8 cellular contexts compared by ENCODE assay signal in the genomic region with DNA sequence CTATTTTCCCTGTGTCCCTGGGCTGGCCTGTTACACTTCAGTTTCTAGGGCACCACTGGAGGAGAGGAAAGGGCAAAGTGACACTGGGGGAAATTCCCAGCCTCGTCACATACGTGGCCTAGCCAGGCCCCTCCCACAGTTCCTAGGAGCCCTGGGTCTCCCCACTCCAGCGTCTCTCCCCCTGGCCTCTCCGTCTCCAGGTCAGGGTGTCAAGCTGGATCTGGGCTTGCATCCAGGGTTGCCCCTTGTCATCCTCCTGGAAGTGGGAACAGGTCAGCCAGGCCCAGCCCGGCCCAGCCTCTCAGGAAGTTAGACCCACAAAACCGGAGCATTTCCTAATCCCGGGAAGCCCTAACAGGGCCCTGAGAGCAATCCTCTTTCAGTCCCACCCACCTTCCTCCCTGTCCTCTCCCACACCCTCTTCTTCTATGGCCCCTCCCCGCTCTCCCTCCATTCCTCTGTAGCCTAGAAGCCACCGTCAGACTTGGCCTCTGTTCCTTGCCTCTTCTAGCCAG. TPM values are rescaled to one million over a fixed set of nuclear protein-coding genes. Genes with fewer than 3 reads are reported as not detected.
DNase-seq lines count a peak whose midpoint lies in the region; ATAC-seq and TF ChIP-seq lines count a peak whose summit lies in the region.

No MANE protein-coding gene starts in this region.

- H3K27me3 ChIP-seq in smooth muscle cell (ENCODE audit: low read depth), result no peaks in the 10 kb centered on the region

- peaks cover 12% of the 10 kb centered on the region for H3K4me1 ChIP-seq in smooth muscle cell (ENCODE audit: low read depth)

- H3K4me3 ChIP-seq in fibroblast of mammary gland (ENCODE audit: control insufficient read depth, low read depth, low read length), result no peak overlapping the region
- H3K4me3 ChIP-seq in smooth muscle cell, result no peak overlapping the region

- no peak overlapping the region for H3K4me3 Mint-ChIP-seq in WTC11

- H3K9ac ChIP-seq in smooth muscle cell (ENCODE audit: low read depth), result peak overlapping the region; percentile 76

- ATAC-seq in GM19463 (IDR thresholded peaks at IDR 0.05; ENCODE audit: unreplicated experiment) (peak; percentile 22), WTC11 (peak; percentile 11), HG03378 (IDR thresholded peaks at IDR 0.05; ENCODE audit: unreplicated experiment) (no peak), HG02623 (IDR thresholded peaks at IDR 0.05; ENCODE audit: unreplicated experiment) (no peak), GM19035 (IDR thresholded peaks at IDR 0.05; ENCODE audit: unreplicated experiment) (no peak)

- H2AFZ ChIP-seq in smooth muscle cell (ENCODE audit: low read depth), result no peak overlapping the region

- no peaks in the 10 kb centered on the region for H3K36me3 ChIP-seq in smooth muscle cell (ENCODE audit: low read depth)

- peaks cover 14% of the 10 kb centered on the region for H3F3A ChIP-seq in smooth muscle cell (ENCODE audit: low read depth)

- no peaks in the 10 kb centered on the region for H4K20me1 ChIP-seq in smooth muscle cell (ENCODE audit: low read depth)

- WGBS in smooth muscle cell (ENCODE audit: low lambda C conversion rate), result 40% methylated on average over 9 of the region's 9 CpGs

- no peaks in the 10 kb centered on the region for H3K9me3 Mint-ChIP-seq in WTC11

- no peaks in the 10 kb centered on the region for H3K36me3 Mint-ChIP-seq in WTC11

- no peaks in the 10 kb centered on the region for H3K79me2 ChIP-seq in smooth muscle cell (ENCODE audit: low read depth)

- DNase-seq in WTC11 (ENCODE audit: low spot score) (no peak), fibroblast of mammary gland (ENCODE audit: low read depth) (peak; percentile 38), smooth muscle cell (lab: John Stamatoyannopoulos, UW; ENCODE audit: unreplicated experiment) (peak; percentile 42), T1000 (lab: John Stamatoyannopoulos, UW) (no peak)

- H3K4me2 ChIP-seq in smooth muscle cell, result peak overlapping the region; percentile 75

- POLR2A ChIA-PET in WTC11 (lab: Charles Lee), result interaction anchor here (1.0 kb wide), 1 partner anchor 22 kb away, joined by 3 read pairs; no protein-coding TSS in a partner anchor

- peak overlapping the region; percentile 91 for H3K27ac ChIP-seq in smooth muscle cell (ENCODE audit: low read depth)

- CTCF ChIA-PET in WTC11 (lab: Charles Lee), result interaction anchor here (1.8 kb wide), 2 partner anchors 30 to 38 kb away, joined by 7 read pairs; no protein-coding TSS in a partner anchor

- no peaks in the 10 kb centered on the region for H3K9me3 ChIP-seq in smooth muscle cell (replicated peaks; ENCODE audit: low read depth)

- TF ChIP-seq CTCF in WTC11 (IDR thresholded peaks at IDR 0.05) (no peak), fibroblast of mammary gland (conservative IDR thresholded peaks at IDR 0.05; ENCODE audit: control insufficient read depth, insufficient read depth, low read depth, low read length) (no peak), smooth muscle cell (IDR thresholded peaks at IDR 0.05; ENCODE audit: borderline replicate concordance, insufficient read depth, poor library complexity, severe bottlenecking) (no peak)

- no peaks in the 10 kb centered on the region for H3K27me3 Mint-ChIP-seq in WTC11 (ENCODE audit: low read depth)

- peaks cover 14% of the 10 kb centered on the region for H3K4me1 Mint-ChIP-seq in WTC11

- no peak overlapping the region for H3K27ac Mint-ChIP-seq in WTC11

TF ChIP-seq in WTC11, 78 proteins besides CTCF, POLR2A, EP300 and RAD21 (continues in another document):
- TF ChIP-seq, protein P1, sequence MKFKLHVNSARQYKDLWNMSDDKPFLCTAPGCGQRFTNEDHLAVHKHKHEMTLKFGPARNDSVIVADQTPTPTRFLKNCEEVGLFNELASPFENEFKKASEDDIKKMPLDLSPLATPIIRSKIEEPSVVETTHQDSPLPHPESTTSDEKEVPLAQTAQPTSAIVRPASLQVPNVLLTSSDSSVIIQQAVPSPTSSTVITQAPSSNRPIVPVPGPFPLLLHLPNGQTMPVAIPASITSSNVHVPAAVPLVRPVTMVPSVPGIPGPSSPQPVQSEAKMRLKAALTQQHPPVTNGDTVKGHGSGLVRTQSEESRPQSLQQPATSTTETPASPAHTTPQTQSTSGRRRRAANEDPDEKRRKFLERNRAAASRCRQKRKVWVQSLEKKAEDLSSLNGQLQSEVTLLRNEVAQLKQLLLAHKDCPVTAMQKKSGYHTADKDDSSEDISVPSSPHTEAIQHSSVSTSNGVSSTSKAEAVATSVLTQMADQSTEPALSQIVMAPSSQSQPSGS (CRISPR knock-in tag; IDR thresholded peaks at IDR 0.05; ENCODE audit: borderline replicate concordance, low read depth), result no peak
- no peak for TF ChIP-seq ZNF396 (CRISPR knock-in tag; IDR thresholded peaks at IDR 0.05; ENCODE audit: borderline replicate concordance)
- TF ChIP-seq ZBTB21 (CRISPR knock-in tag; IDR thresholded peaks at IDR 0.05; ENCODE audit: borderline replicate concordance), result no peak
- TF ChIP-seq, protein P2, sequence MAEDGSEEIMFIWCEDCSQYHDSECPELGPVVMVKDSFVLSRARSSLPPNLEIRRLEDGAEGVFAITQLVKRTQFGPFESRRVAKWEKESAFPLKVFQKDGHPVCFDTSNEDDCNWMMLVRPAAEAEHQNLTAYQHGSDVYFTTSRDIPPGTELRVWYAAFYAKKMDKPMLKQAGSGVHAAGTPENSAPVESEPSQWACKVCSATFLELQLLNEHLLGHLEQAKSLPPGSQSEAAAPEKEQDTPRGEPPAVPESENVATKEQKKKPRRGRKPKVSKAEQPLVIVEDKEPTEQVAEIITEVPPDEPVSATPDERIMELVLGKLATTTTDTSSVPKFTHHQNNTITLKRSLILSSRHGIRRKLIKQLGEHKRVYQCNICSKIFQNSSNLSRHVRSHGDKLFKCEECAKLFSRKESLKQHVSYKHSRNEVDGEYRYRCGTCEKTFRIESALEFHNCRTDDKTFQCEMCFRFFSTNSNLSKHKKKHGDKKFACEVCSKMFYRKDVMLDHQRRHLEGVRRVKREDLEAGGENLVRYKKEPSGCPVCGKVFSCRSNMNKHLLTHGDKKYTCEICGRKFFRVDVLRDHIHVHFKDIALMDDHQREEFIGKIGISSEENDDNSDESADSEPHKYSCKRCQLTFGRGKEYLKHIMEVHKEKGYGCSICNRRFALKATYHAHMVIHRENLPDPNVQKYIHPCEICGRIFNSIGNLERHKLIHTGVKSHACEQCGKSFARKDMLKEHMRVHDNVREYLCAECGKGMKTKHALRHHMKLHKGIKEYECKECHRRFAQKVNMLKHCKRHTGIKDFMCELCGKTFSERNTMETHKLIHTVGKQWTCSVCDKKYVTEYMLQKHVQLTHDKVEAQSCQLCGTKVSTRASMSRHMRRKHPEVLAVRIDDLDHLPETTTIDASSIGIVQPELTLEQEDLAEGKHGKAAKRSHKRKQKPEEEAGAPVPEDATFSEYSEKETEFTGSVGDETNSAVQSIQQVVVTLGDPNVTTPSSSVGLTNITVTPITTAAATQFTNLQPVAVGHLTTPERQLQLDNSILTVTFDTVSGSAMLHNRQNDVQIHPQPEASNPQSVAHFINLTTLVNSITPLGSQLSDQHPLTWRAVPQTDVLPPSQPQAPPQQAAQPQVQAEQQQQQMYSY (CRISPR knock-in tag; IDR thresholded peaks at IDR 0.05), result no peak
- no peak for TF ChIP-seq PRRX2 (CRISPR knock-in tag; IDR thresholded peaks at IDR 0.05)
- TF ChIP-seq, protein P3, sequence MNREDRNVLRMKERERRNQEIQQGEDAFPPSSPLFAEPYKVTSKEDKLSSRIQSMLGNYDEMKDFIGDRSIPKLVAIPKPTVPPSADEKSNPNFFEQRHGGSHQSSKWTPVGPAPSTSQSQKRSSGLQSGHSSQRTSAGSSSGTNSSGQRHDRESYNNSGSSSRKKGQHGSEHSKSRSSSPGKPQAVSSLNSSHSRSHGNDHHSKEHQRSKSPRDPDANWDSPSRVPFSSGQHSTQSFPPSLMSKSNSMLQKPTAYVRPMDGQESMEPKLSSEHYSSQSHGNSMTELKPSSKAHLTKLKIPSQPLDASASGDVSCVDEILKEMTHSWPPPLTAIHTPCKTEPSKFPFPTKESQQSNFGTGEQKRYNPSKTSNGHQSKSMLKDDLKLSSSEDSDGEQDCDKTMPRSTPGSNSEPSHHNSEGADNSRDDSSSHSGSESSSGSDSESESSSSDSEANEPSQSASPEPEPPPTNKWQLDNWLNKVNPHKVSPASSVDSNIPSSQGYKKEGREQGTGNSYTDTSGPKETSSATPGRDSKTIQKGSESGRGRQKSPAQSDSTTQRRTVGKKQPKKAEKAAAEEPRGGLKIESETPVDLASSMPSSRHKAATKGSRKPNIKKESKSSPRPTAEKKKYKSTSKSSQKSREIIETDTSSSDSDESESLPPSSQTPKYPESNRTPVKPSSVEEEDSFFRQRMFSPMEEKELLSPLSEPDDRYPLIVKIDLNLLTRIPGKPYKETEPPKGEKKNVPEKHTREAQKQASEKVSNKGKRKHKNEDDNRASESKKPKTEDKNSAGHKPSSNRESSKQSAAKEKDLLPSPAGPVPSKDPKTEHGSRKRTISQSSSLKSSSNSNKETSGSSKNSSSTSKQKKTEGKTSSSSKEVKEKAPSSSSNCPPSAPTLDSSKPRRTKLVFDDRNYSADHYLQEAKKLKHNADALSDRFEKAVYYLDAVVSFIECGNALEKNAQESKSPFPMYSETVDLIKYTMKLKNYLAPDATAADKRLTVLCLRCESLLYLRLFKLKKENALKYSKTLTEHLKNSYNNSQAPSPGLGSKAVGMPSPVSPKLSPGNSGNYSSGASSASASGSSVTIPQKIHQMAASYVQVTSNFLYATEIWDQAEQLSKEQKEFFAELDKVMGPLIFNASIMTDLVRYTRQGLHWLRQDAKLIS (CRISPR knock-in tag; IDR thresholded peaks at IDR 0.05; ENCODE audit: borderline replicate concordance), result no peak
- TF ChIP-seq GTF2I (CRISPR knock-in tag; conservative IDR thresholded peaks at IDR 0.05), result no peak
- TF ChIP-seq, protein P4, sequence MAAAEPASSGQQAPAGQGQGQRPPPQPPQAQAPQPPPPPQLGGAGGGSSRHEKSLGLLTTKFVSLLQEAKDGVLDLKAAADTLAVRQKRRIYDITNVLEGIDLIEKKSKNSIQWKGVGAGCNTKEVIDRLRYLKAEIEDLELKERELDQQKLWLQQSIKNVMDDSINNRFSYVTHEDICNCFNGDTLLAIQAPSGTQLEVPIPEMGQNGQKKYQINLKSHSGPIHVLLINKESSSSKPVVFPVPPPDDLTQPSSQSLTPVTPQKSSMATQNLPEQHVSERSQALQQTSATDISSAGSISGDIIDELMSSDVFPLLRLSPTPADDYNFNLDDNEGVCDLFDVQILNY (CRISPR knock-in tag; IDR thresholded peaks at IDR 0.05), result no peak
- no peak for TF ChIP-seq ETV6 (CRISPR knock-in tag; IDR thresholded peaks at IDR 0.05)

RNA-seq across cellular contexts. Expression of a gene that starts 4.7 kb away (rescaled TPM):
- 41.1 to 48.9 TPM (median 47.0 TPM) in 3 replicates for total RNA-seq in WTC11 (2021)
- total RNA-seq in smooth muscle cell, result 45.7 and 51.4 TPM in 2 replicates
- 64.4 and 73.7 TPM in 2 replicates for polyA plus RNA-seq in smooth muscle cell

Comparison
In these comparisons a context has a peak if more than half of its experiments do, and no peak if none do; other contexts are left out.
1. ATAC-seq: peak in GM19463 (single experiment) and WTC11 (single experiment); none in HG03378 (single experiment), HG02623 (single experiment) and GM19035 (single experiment).
2. DNase-seq: peak in fibroblast of mammary gland (single experiment) and smooth muscle cell (single experiment); none in WTC11 (single experiment) and T1000 (single experiment).